ENCODE assay signal across 20 cellular contexts in the genomic region with DNA sequence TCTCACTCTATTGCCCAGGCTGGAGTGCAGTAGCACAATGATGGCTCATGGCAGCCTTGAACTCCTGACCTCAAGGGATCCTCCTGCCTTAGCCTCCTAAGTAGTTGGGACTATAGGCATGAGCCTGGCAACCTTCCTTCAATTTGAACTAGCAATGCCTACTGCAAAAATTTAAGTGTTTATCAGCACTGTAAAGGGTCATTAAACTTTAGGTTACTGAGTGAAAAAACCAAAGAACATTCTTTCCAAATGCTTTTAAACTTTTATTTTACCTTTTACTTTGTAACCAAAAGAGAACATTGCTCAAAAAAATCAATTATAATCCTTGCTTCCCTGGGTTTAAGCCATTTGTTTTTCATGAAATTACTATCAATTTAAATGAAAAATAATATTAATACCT.
"Had no signal": no experiment of that assay in that cellular context is flagged by ENCODE, and none has a peak within 500 bp of the region (broad histone marks: within the 10 kb centered on the region; RNA-seq: fewer than 3 reads in every experiment).

No MANE protein-coding gene starts in this region.

- H3K4me1 Mint-ChIP-seq: naive B cell, nephron had no signal

- H3K27me3 ChIP-seq: esophagus squamous epithelium, hepatocyte had no signal

- H3K79me2 ChIP-seq: hepatocyte had no signal

- ATAC-seq: psoas muscle, sciatic nerve had no signal

- H3K9me3 Mint-ChIP-seq: naive B cell, nephron, type B pancreatic cell had no signal

- H3K4me2 ChIP-seq: hepatocyte had no signal

- H3K36me3 Mint-ChIP-seq: naive B cell had no signal

- H3K27ac ChIP-seq: dorsolateral prefrontal cortex, epithelial cell of prostate, esophagus squamous epithelium, hepatocyte, psoas muscle had no signal

- DNase-seq: central memory CD4-positive, alpha-beta T cell; cortex of kidney; dorsolateral prefrontal cortex; effector CD8-positive, alpha-beta T cell; esophagus squamous epithelium; head of caudate nucleus; naive B cell; occipital lobe; psoas muscle; retina; small intestine; stimulated activated CD4-positive, alpha-beta T cell treated with anti-CD3 and anti-CD28 coated beads, Interleukin-2, amount 100 ng/mL, for 48 hours; stimulated activated naive CD4-positive, alpha-beta T cell treated with Interleukin-2 at 50 U/mL for 16 hours had no signal

- H3K27ac Mint-ChIP-seq: naive B cell, nephron, type B pancreatic cell had no signal

- H3K4me1 ChIP-seq: psoas muscle had no signal

- H3K27me3 Mint-ChIP-seq: naive B cell, type B pancreatic cell had no signal

- H2AFZ ChIP-seq: hepatocyte had no signal

- H3K9me3 ChIP-seq: esophagus squamous epithelium, psoas muscle had no signal

- H3K4me3 Mint-ChIP-seq: naive B cell, nephron, type B pancreatic cell had no signal

- FAIRE-seq: endometrium, small intestine, urothelium cell line had no signal

- H3K4me3 ChIP-seq: dorsolateral prefrontal cortex, esophagus squamous epithelium, hepatocyte, psoas muscle had no signal
